In the genomic region with DNA sequence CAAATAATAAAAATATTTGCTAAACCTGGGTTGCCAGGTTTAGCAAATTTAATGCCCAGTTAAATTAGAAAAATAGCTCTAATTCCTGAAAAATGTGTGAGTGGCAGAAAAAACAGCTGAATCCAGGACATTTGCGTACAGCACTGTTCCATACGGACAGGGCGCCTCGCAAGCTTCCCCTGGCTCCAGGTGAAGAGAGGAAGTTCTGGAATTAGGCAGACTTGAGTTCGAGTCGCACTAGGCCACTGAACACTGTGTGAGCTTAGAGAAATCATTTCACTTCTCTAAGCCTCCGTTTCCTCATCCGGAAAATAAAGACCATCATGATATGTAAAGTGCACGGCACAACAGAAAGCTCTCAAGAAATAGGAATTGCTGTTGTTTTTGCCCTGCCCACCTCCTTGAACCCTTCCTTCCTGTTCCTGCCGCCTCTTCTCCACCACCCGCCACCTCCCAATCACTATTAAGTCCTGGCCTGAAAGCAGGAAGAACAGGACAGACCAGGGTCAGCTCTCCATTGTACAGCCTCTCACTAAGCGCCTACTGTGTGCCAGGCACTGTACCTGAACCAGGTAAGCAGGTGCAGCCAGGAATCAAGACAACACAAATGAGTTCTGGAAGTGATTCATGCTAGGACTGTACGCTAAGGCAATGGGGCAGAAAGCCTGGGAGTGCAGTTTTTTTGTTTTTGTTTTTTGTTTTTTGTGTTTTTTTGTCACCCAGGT, we compare ENCODE assay signal across 8 cellular contexts. TPM values are rescaled to one million over a fixed set of nuclear protein-coding genes. Genes with fewer than 3 reads are reported as not detected.
DNase-seq lines count a peak whose midpoint lies in the region; ATAC-seq, FAIRE-seq and TF ChIP-seq lines count a peak whose summit lies in the region.

No MANE protein-coding gene starts in this region.

- H3K27ac ChIP-seq in HepG2 (ENCODE audit: extremely low read length, insufficient read depth, low read length) (no peak overlapping the region), tibial nerve (peak overlapping the region in 2 of 4 donors; percentile 57 to 77)

- no peak for ATAC-seq in activated T-cell treated with anti-CD3 and anti-CD28 coated beads, Interleukin-2, amount 50 U/mL, for 4 hours
- no peak for ATAC-seq in activated naive CD8-positive, alpha-beta T cell treated with anti-CD3 and anti-CD28 coated beads, Interleukin-2, amount 50 U/mL, for 24 hours
- ATAC-seq in HepG2: no peak
- no peak for ATAC-seq in HG02623 (IDR thresholded peaks at IDR 0.05; ENCODE audit: unreplicated experiment)

- CTCF ChIA-PET in HepG2 (lab: Yijun Ruan, JAX; ENCODE audit: low intra/inter-chr PET ratio, low total read pairs): interaction anchor here (0.9 kb wide), 1 partner anchor 27 kb away, joined by 4 read pairs; no protein-coding TSS in a partner anchor

- H3K27me3 Mint-ChIP-seq in activated T-cell treated with anti-CD3 and anti-CD28 coated beads, Interleukin-2, amount 50 U/mL, for 4 hours (ENCODE audit: low read depth): peaks cover 2% of the 10 kb centered on the region
- H3K27me3 Mint-ChIP-seq in activated naive CD8-positive, alpha-beta T cell treated with anti-CD3 and anti-CD28 coated beads, Interleukin-2, amount 50 U/mL, for 24 hours: peaks cover 7% of the 10 kb centered on the region

- no peak for TF ChIP-seq EP300 in HepG2 (IDR thresholded peaks at IDR 0.05; ENCODE audit: low read depth in 2 of 2, low read length in 2 of 2)
- no peak for TF ChIP-seq EP300 in HepG2 (CRISPR knock-in tag; IDR thresholded peaks at IDR 0.05; ENCODE audit: borderline replicate concordance)
- no peak for TF ChIP-seq EP300 in tibial nerve (IDR thresholded peaks at IDR 0.05)

- no peak for TF ChIP-seq RAD21 in HepG2 (CRISPR knock-in tag; IDR thresholded peaks at IDR 0.05)

- TF ChIP-seq POLR2A in HepG2 (IDR thresholded peaks at IDR 0.05; ENCODE audit: insufficient read depth in 1 of 2, low read depth in 2 of 2, low read length in 2 of 2) (no peak), tibial nerve (IDR thresholded peaks at IDR 0.05) (no peak), GM12892 (IDR thresholded peaks at IDR 0.05; ENCODE audit: low read depth, low read length) (no peak)

- H3K36me3 Mint-ChIP-seq in activated T-cell treated with anti-CD3 and anti-CD28 coated beads, Interleukin-2, amount 50 U/mL, for 4 hours (ENCODE audit: insufficient read depth): peaks cover 3% of the 10 kb centered on the region
- no peaks in the 10 kb centered on the region for H3K36me3 Mint-ChIP-seq in activated naive CD8-positive, alpha-beta T cell treated with anti-CD3 and anti-CD28 coated beads, Interleukin-2, amount 50 U/mL, for 24 hours (ENCODE audit: low read depth)

- intact Hi-C loops in HepG2 (cut with micrococcal nuclease; ENCODE audit: unreplicated experiment): no loop called here

- in situ Hi-C loops in HepG2 (cut with HindIII; ENCODE audit: extremely low pct_ligation_motif_present, low pct_unique_long_range_greater_than_20kb): no loop called here

- peak overlapping the region; percentile 80 for H3K4me3 Mint-ChIP-seq in activated T-cell treated with anti-CD3 and anti-CD28 coated beads, Interleukin-2, amount 50 U/mL, for 4 hours
- peak overlapping the region; percentile 76 for H3K4me3 Mint-ChIP-seq in activated naive CD8-positive, alpha-beta T cell treated with anti-CD3 and anti-CD28 coated beads, Interleukin-2, amount 50 U/mL, for 24 hours

- peak overlapping the region; percentile 89 for H3K9ac ChIP-seq in HepG2 (ENCODE audit: insufficient read depth, low read depth, low read length)

- peaks cover 22% of the 10 kb centered on the region for H4K20me1 ChIP-seq in HepG2 (ENCODE audit: insufficient read depth, low read length)

- peaks cover 22% of the 10 kb centered on the region for H3K4me1 Mint-ChIP-seq in activated T-cell treated with anti-CD3 and anti-CD28 coated beads, Interleukin-2, amount 50 U/mL, for 4 hours (ENCODE audit: low read depth)
- H3K4me1 Mint-ChIP-seq in activated naive CD8-positive, alpha-beta T cell treated with anti-CD3 and anti-CD28 coated beads, Interleukin-2, amount 50 U/mL, for 24 hours: peaks cover 13% of the 10 kb centered on the region

- no peaks in the 10 kb centered on the region for H3K9me3 Mint-ChIP-seq in activated T-cell treated with anti-CD3 and anti-CD28 coated beads, Interleukin-2, amount 50 U/mL, for 4 hours
- no peaks in the 10 kb centered on the region for H3K9me3 Mint-ChIP-seq in activated naive CD8-positive, alpha-beta T cell treated with anti-CD3 and anti-CD28 coated beads, Interleukin-2, amount 50 U/mL, for 24 hours

- WGBS in HepG2 (ENCODE audit: low lambda C conversion rate): 53% methylated on average over 13 of the region's 13 CpGs
- WGBS in tibial nerve, 2 donors: 52 to 57% methylated on average over 13 of the region's 13 CpGs

- FAIRE-seq in HepG2 (lab: Jason Lieb, UNC) (no peak), GM12892 (lab: Jason Lieb, UNC) (no peak)

- H3K4me3 ChIP-seq in HepG2 (replicated peaks in 1 of 3; ENCODE audit: insufficient read depth in 1 of 3, low read depth in 2 of 3, low read length in 3 of 3): peak overlapping the region; percentile 84 to 97 (median 95)
- peak overlapping the region; percentile 70 to 86 (median 78) for H3K4me3 ChIP-seq in tibial nerve

- peak overlapping the region; percentile 79 for H3K4me2 ChIP-seq in HepG2 (ENCODE audit: low read depth, low read length)

- BruUV-seq in HepG2 (replicated peaks; lab: Mats Ljungman, UMichigan): no TSS peak

- POLR2A ChIA-PET in HepG2 (lab: Yijun Ruan, JAX): interaction anchor here (1.5 to 2.9 kb wide), 3 partner anchors 8 to 35 kb away, joined by 3 to 15 read pairs (median 5); no protein-coding TSS in a partner anchor

- H3K79me2 ChIP-seq in HepG2 (ENCODE audit: insufficient read depth, low read length): peaks cover 24% of the 10 kb centered on the region

- peak overlapping the region; percentile 48 for H2AFZ ChIP-seq in HepG2 (ENCODE audit: low read length)

- TF ChIP-seq CTCF in HepG2 (CRISPR knock-in tag; IDR thresholded peaks at IDR 0.05) (no peak), tibial nerve (IDR thresholded peaks at IDR 0.05) (no peak)

- peaks cover 7 to 18% of the 10 kb centered on the region in 2 experiments for H3K36me3 ChIP-seq in HepG2 (replicated peaks in 1 of 2; ENCODE audit: control insufficient read depth in 1 of 2, insufficient read depth in 2 of 2, low read length in 2 of 2)
- H3K36me3 ChIP-seq in tibial nerve: peaks cover 0 to 17% (median 0%) of the 10 kb centered on the region in 3 donors

- H3K27me3 ChIP-seq in HepG2 (ENCODE audit: control insufficient read depth in 1 of 2, insufficient read depth in 2 of 2, low read length in 2 of 2) (no peaks in the 10 kb centered on the region), tibial nerve (no peaks in the 10 kb centered on the region)

- DNase-seq in activated T-cell treated with anti-CD3 and anti-CD28 coated beads, Interleukin-2, amount 50 U/mL, for 4 hours: no peak
- no peak for DNase-seq in activated T-cell treated with anti-CD3 and anti-CD28 coated beads, Interleukin-2, amount 50 U/mL, for 48 hours
- no peak for DNase-seq in activated naive CD8-positive, alpha-beta T cell treated with anti-CD3 and anti-CD28 coated beads, Interleukin-2, amount 50 U/mL, for 24 hours
- no peak for DNase-seq in HepG2 (ENCODE audit: low spot score)
- no peak for DNase-seq in tibial nerve (ENCODE audit: low spot score in 2 of 2)
- no peak for DNase-seq in GM12892 (ENCODE audit: insufficient read length)
- no peak for DNase-seq in NCI-H1694 treated with DMSO at 0.1 percent for 48 hours (lab: John Stamatoyannopoulos, UW)

- H3K4me1 ChIP-seq in HepG2 (ENCODE audit: insufficient read depth, low read length) (peaks cover 37% of the 10 kb centered on the region), tibial nerve (peaks cover 0 to 29% (median 15%) of the 10 kb centered on the region in 4 donors)

- H3K9me3 ChIP-seq in HepG2 (ENCODE audit: low read length) (no peaks in the 10 kb centered on the region), tibial nerve (no peaks in the 10 kb centered on the region)

- no peak overlapping the region for H3K27ac Mint-ChIP-seq in activated naive CD8-positive, alpha-beta T cell treated with anti-CD3 and anti-CD28 coated beads, Interleukin-2, amount 50 U/mL, for 24 hours

RNA-seq across cellular contexts. Expression of a gene that starts 0.8 kb away (rescaled TPM):
- total RNA-seq in activated T-cell treated with anti-CD3 and anti-CD28 coated beads, Interleukin-2, amount 50 U/mL, for 4 hours: 1 to 10 TPM; 1.3 to 3.3 (median 1.8) TPM
- total RNA-seq in HepG2 (2016; rRNA removed; fragmentation: Illumina TruSeq; extraction: Trizol): 12.7 and 20.8 TPM in 2 replicates
- 4.6 and 5.4 TPM in 2 replicates for total RNA-seq in HepG2 (2016; cell fraction: cytosol; rRNA removed; fragmentation: Illumina TruSeq; extraction: Trizol; ENCODE audit: low read depth)
- 11.4 and 21.0 TPM in 2 replicates for total RNA-seq in HepG2 (2016; cell fraction: insoluble cytoplasmic fraction; rRNA removed; fragmentation: Illumina TruSeq; extraction: Trizol)
- 20.1 and 22.4 TPM in 2 replicates for total RNA-seq in HepG2 (2016; cell fraction: membrane; rRNA removed; fragmentation: Illumina TruSeq; extraction: Trizol)
- 11.4 and 16.8 TPM in 2 replicates for total RNA-seq in HepG2 (2016; cell fraction: nucleus; rRNA removed; fragmentation: Illumina TruSeq; extraction: Trizol)
- 11.3 and 15.8 TPM in 2 replicates for polyA plus RNA-seq in HepG2 (2011; rRNA removed)
- polyA plus RNA-seq in HepG2 (2011; cell fraction: cytosol; rRNA removed): 13.8 and 16.9 TPM in 2 replicates
- polyA plus RNA-seq in HepG2 (2011; cell fraction: nucleus; rRNA removed): 38.7 and 41.4 TPM in 2 replicates
- polyA plus RNA-seq in HepG2 (2012): 7.6 and 12.3 TPM in 2 replicates
- polyA plus RNA-seq in HepG2 (2016; cell fraction: cytosol; fragmentation: Illumina TruSeq; extraction: Trizol; ENCODE audit: low read depth): 4.7 and 5.7 TPM in 2 replicates
- polyA plus RNA-seq in HepG2 (2016; cell fraction: insoluble cytoplasmic fraction; fragmentation: Illumina TruSeq; extraction: Trizol; ENCODE audit: low read depth): 15.8 and 19.6 TPM in 2 replicates
- 18.1 and 18.8 TPM in 2 replicates for polyA plus RNA-seq in HepG2 (2016; cell fraction: membrane; fragmentation: Illumina TruSeq; extraction: Trizol; ENCODE audit: low read depth)
- polyA plus RNA-seq in HepG2 (2016; cell fraction: nucleus; fragmentation: Illumina TruSeq; extraction: Trizol; ENCODE audit: insufficient read depth, low read depth): 31.9 and 34.8 TPM in 2 replicates
- 1.6 and 19.4 TPM in 2 replicates for polyA minus RNA-seq in HepG2 (2011; rRNA and poly(A)+ RNA removed; ENCODE audit: low replicate concordance)
- 7.2 and 10.0 TPM in 2 replicates for polyA minus RNA-seq in HepG2 (2011; cell fraction: cytosol; rRNA and poly(A)+ RNA removed)
- 6.4 and 9.7 TPM in 2 replicates for polyA minus RNA-seq in HepG2 (2011; cell fraction: nucleus; rRNA and poly(A)+ RNA removed)
- 10 to 100 TPM; 12.7 to 26.6 (median 18.3) TPM for total RNA-seq in tibial nerve
- polyA plus RNA-seq in GM12892 (2012; ENCODE audit: missing spikeins): 1.3 TPM

RNA-seq across cellular contexts. Expression of a gene that starts 36.1 kb away (rescaled TPM):
- 10 to 100 TPM; 32.7 to 37.8 (median 35.9) TPM for total RNA-seq in activated T-cell treated with anti-CD3 and anti-CD28 coated beads, Interleukin-2, amount 50 U/mL, for 4 hours
- 6.8 and 6.9 TPM in 2 replicates for total RNA-seq in HepG2 (2016; rRNA removed; fragmentation: Illumina TruSeq; extraction: Trizol)
- total RNA-seq in HepG2 (2016; cell fraction: cytosol; rRNA removed; fragmentation: Illumina TruSeq; extraction: Trizol; ENCODE audit: low read depth): 3.0 and 4.5 TPM in 2 replicates
- 5.3 and 6.3 TPM in 2 replicates for total RNA-seq in HepG2 (2016; cell fraction: insoluble cytoplasmic fraction; rRNA removed; fragmentation: Illumina TruSeq; extraction: Trizol)
- total RNA-seq in HepG2 (2016; cell fraction: membrane; rRNA removed; fragmentation: Illumina TruSeq; extraction: Trizol): 8.1 and 8.8 TPM in 2 replicates
- 3.3 and 4.2 TPM in 2 replicates for total RNA-seq in HepG2 (2016; cell fraction: nucleus; rRNA removed; fragmentation: Illumina TruSeq; extraction: Trizol)
- polyA plus RNA-seq in HepG2 (2011; rRNA removed): 6.8 and 7.1 TPM in 2 replicates
- polyA plus RNA-seq in HepG2 (2011; cell fraction: cytosol; rRNA removed): 5.9 and 7.0 TPM in 2 replicates
- 6.3 and 7.7 TPM in 2 replicates for polyA plus RNA-seq in HepG2 (2011; cell fraction: nucleus; rRNA removed)
- 5.1 and 9.2 TPM in 2 replicates for polyA plus RNA-seq in HepG2 (2012)
- polyA plus RNA-seq in HepG2 (2016; cell fraction: cytosol; fragmentation: Illumina TruSeq; extraction: Trizol; ENCODE audit: low read depth): 0.99 and 1.3 TPM in 2 replicates
- polyA plus RNA-seq in HepG2 (2016; cell fraction: insoluble cytoplasmic fraction; fragmentation: Illumina TruSeq; extraction: Trizol; ENCODE audit: low read depth): 7.6 and 9.1 TPM in 2 replicates
- 5.2 and 5.7 TPM in 2 replicates for polyA plus RNA-seq in HepG2 (2016; cell fraction: membrane; fragmentation: Illumina TruSeq; extraction: Trizol; ENCODE audit: low read depth)
- polyA plus RNA-seq in HepG2 (2016; cell fraction: nucleus; fragmentation: Illumina TruSeq; extraction: Trizol; ENCODE audit: insufficient read depth, low read depth): 8.8 and 9.8 TPM in 2 replicates
- 2.2 and 11.4 TPM in 2 replicates for polyA minus RNA-seq in HepG2 (2011; rRNA and poly(A)+ RNA removed; ENCODE audit: low replicate concordance)
- polyA minus RNA-seq in HepG2 (2011; cell fraction: cytosol; rRNA and poly(A)+ RNA removed): 6.2 and 6.9 TPM in 2 replicates
- 3.3 and 3.9 TPM in 2 replicates for polyA minus RNA-seq in HepG2 (2011; cell fraction: nucleus; rRNA and poly(A)+ RNA removed)
- total RNA-seq in tibial nerve: 10 to 100 TPM; 21.4 to 79.8 (median 36.3) TPM
- 15.8 TPM for polyA plus RNA-seq in GM12892 (2012; ENCODE audit: missing spikeins)
